In genomic region chrX:40094041-40094899, GRCh38 we compare ENCODE assay signal across 8 cellular contexts. TPM values are rescaled to one million over a fixed set of nuclear protein-coding genes. Genes with fewer than 3 reads are reported as not detected.
DNase-seq lines count a peak whose midpoint lies in the region; ATAC-seq and TF ChIP-seq lines count a peak whose summit lies in the region.

No MANE protein-coding gene starts in this region.

- H3K27me3 ChIP-seq in CD4-positive, alpha-beta memory T cell (ENCODE audit: insufficient read depth, low read length): no peaks in the 10 kb centered on the region
- H3K27me3 ChIP-seq in MM.1S (replicated peaks; ENCODE audit: insufficient read depth, low read length) (no peaks in the 10 kb centered on the region), prostate gland (replicated peaks; ENCODE audit: insufficient read depth) (no peaks in the 10 kb centered on the region)

- H3K4me1 Mint-ChIP-seq in CD4-positive, alpha-beta memory T cell: peaks cover 22 to 49% (median 34%) of the 10 kb centered on the region in 4 donors
- H3K4me1 Mint-ChIP-seq in activated naive CD4-positive, alpha-beta T cell treated with anti-CD3 and anti-CD28 coated beads, Interleukin-2, amount 10 ng/mL, durations not matched to agents 7 days and 5 days: peaks cover 34% of the 10 kb centered on the region

- POLR2A ChIA-PET in CD4-positive, alpha-beta memory T cell (lab: Charles Lee; ENCODE audit: partially characterized antibody): interaction anchor here (0.7 to 14.3 kb wide), 11 partner anchors 9 to 80 kb away, joined by 3 to 323 read pairs (median 5); no protein-coding TSS in a partner anchor

- TF ChIP-seq POLR2A in prostate gland (IDR thresholded peaks at IDR 0.05): no peak

- ATAC-seq in left cardiac atrium (peak; percentile 24 to 31), HG03432 (IDR thresholded peaks at IDR 0.05; ENCODE audit: unreplicated experiment) (no peak), HG03378 (IDR thresholded peaks at IDR 0.05; ENCODE audit: unreplicated experiment) (no peak)
- no peak for ATAC-seq in activated CD4-positive, CD25-positive, alpha-beta regulatory T cell treated with anti-CD3 and anti-CD28 coated beads, Interleukin-2, amount 50 U/mL, for 24 hours

- H3F3A ChIP-seq in MM.1S (ENCODE audit: insufficient read depth, low read length): peaks cover 7% of the 10 kb centered on the region; the same call in 1 of the 2 replicates

- TF ChIP-seq CTCF in MM.1S (IDR thresholded peaks at IDR 0.05; ENCODE audit: low read length) (no peak), prostate gland (IDR thresholded peaks at IDR 0.05) (no peak)

- no peaks in the 10 kb centered on the region for H3K9me3 ChIP-seq in CD4-positive, alpha-beta memory T cell (ENCODE audit: control insufficient read depth in 1 of 2, low read length in 2 of 2)
- H3K9me3 ChIP-seq in MM.1S (replicated peaks; ENCODE audit: insufficient read depth, low read length) (no peaks in the 10 kb centered on the region), prostate gland (no peaks in the 10 kb centered on the region)

- WGBS in prostate gland: under 1% methylated on average over 40 of the region's 76 CpGs

- no peak overlapping the region for H2AFZ ChIP-seq in MM.1S (ENCODE audit: low read length)

- peak overlapping the region; percentile 47 for H3K4me2 ChIP-seq in MM.1S (ENCODE audit: low read depth, low read length)

- H3K27ac Mint-ChIP-seq in CD4-positive, alpha-beta memory T cell: peak overlapping the region in 4 of 7 donors; percentile 4 to 96 (median 79)
- peak overlapping the region; percentile 83 for H3K27ac Mint-ChIP-seq in activated naive CD4-positive, alpha-beta T cell treated with anti-CD3 and anti-CD28 coated beads, Interleukin-2, amount 10 ng/mL, durations not matched to agents 7 days and 5 days

- peak overlapping the region; percentile 63 for H3K27ac ChIP-seq in CD4-positive, alpha-beta memory T cell (ENCODE audit: low read depth, low read length)
- H3K27ac ChIP-seq in MM.1S (ENCODE audit: low read length) (peak overlapping the region; percentile 70; the same call in 1 of the 2 replicates), prostate gland (peak overlapping the region; percentile 86 to 92)

- peaks cover 0 to 10% of the 10 kb centered on the region in 2 donors for H3K36me3 Mint-ChIP-seq in CD4-positive, alpha-beta memory T cell
- H3K36me3 Mint-ChIP-seq in activated naive CD4-positive, alpha-beta T cell treated with anti-CD3 and anti-CD28 coated beads, Interleukin-2, amount 10 ng/mL, durations not matched to agents 7 days and 5 days: peaks cover 21% of the 10 kb centered on the region

- peak overlapping the region; percentile 72 for H3K9ac ChIP-seq in MM.1S (ENCODE audit: low read length)

- CTCF ChIA-PET in CD4-positive, alpha-beta memory T cell (lab: Charles Lee; ENCODE audit: partially characterized antibody): interaction anchor here (0.6 to 1.5 kb wide), 3 partner anchors 12 to 74 kb away, joined by 3 read pairs; no protein-coding TSS in a partner anchor
- CTCF ChIA-PET in activated naive CD4-positive, alpha-beta T cell treated with anti-CD3 and anti-CD28 coated beads, Interleukin-2, amount 10 ng/mL, durations not matched to agents 7 days and 5 days (lab: Charles Lee): interaction anchor here (1.0 to 1.2 kb wide), 2 partner anchors 174 to 364 kb away, joined by 3 to 4 read pairs; no protein-coding TSS in a partner anchor

- H3K4me3 Mint-ChIP-seq in CD4-positive, alpha-beta memory T cell: peak overlapping the region; percentile 84 to 97 (median 92)
- peak overlapping the region; percentile 81 for H3K4me3 Mint-ChIP-seq in activated naive CD4-positive, alpha-beta T cell treated with anti-CD3 and anti-CD28 coated beads, Interleukin-2, amount 10 ng/mL, durations not matched to agents 7 days and 5 days

- no peaks in the 10 kb centered on the region for H3K9me2 ChIP-seq in MM.1S (replicated peaks; ENCODE audit: insufficient read depth, low read length)

- H3K36me3 ChIP-seq in CD4-positive, alpha-beta memory T cell (ENCODE audit: insufficient read depth, low read length): no peaks in the 10 kb centered on the region
- H3K36me3 ChIP-seq in MM.1S (replicated peaks; ENCODE audit: insufficient read depth, low read length) (no peaks in the 10 kb centered on the region), prostate gland (no peaks in the 10 kb centered on the region)

- no peaks in the 10 kb centered on the region for H3K27me3 Mint-ChIP-seq in CD4-positive, alpha-beta memory T cell
- H3K27me3 Mint-ChIP-seq in activated naive CD4-positive, alpha-beta T cell treated with anti-CD3 and anti-CD28 coated beads, Interleukin-2, amount 10 ng/mL, durations not matched to agents 7 days and 5 days: no peaks in the 10 kb centered on the region

- peaks cover 0 to 6% (median 0%) of the 10 kb centered on the region in 8 donors for H3K9me3 Mint-ChIP-seq in CD4-positive, alpha-beta memory T cell
- H3K9me3 Mint-ChIP-seq in activated naive CD4-positive, alpha-beta T cell treated with anti-CD3 and anti-CD28 coated beads, Interleukin-2, amount 10 ng/mL, durations not matched to agents 7 days and 5 days: no peaks in the 10 kb centered on the region

- peaks cover 37% of the 10 kb centered on the region for H3K4me1 ChIP-seq in CD4-positive, alpha-beta memory T cell (ENCODE audit: insufficient read depth, low read length)
- H3K4me1 ChIP-seq in MM.1S (ENCODE audit: low read length) (no peaks in the 10 kb centered on the region), prostate gland (replicated peaks) (no peaks in the 10 kb centered on the region)

- H3K79me2 ChIP-seq in MM.1S (ENCODE audit: low read length): peaks cover 79% of the 10 kb centered on the region

- intact Hi-C loops in CD4-positive, alpha-beta memory T cell (cut with micrococcal nuclease): no loop called here
- intact Hi-C loops in left cardiac atrium (cut with DNase I) (loop anchor here in 1 of 2 donors (10.0 kb wide), 3 partner anchors 171 to 359 kb away; no protein-coding TSS in a partner anchor), prostate gland (cut with DNase I) (no loop called here)

- H3K4me3 ChIP-seq in CD4-positive, alpha-beta memory T cell (ENCODE audit: low read length in 2 of 2): peak overlapping the region in 1 of 2 donors; percentile 51
- H3K4me3 ChIP-seq in MM.1S (ENCODE audit: low read length) (peak overlapping the region; percentile 73), prostate gland (peak overlapping the region; percentile 63 to 65)

- peak in 2 of 5 donors; percentile 32 to 57 for DNase-seq in CD4-positive, alpha-beta memory T cell
- DNase-seq in MM.1S (peak; percentile 47), left cardiac atrium (peak; percentile 71), prostate gland (ENCODE audit: low spot score) (peak; percentile 46)
- DNase-seq in activated naive CD4-positive, alpha-beta T cell treated with anti-CD3 and anti-CD28 coated beads, Interleukin-2, amount 10 ng/mL, durations not matched to agents 7 days and 5 days: peak; percentile 64

- peaks cover 45% of the 10 kb centered on the region for H4K20me1 ChIP-seq in MM.1S (ENCODE audit: insufficient read depth, low read length)

RNA-seq across cellular contexts. Expression of gene BCOR, which starts 3.5 kb away (rescaled TPM):
- 10 to 100 TPM; 47.1 to 48.7 TPM for total RNA-seq in CD4-positive, alpha-beta memory T cell
- polyA plus RNA-seq in CD4-positive, alpha-beta memory T cell: 1 to 10 TPM; 1.9 to 7.0 TPM
- total RNA-seq in left cardiac atrium: 10 to 100 TPM; 10.8 to 21.6 TPM
- total RNA-seq in prostate gland: 10 to 100 TPM; 56.2 to 70.8 TPM

Comparison
In these comparisons a context has a peak if more than half of its experiments do, and no peak if none do; other contexts are left out.
1. ATAC-seq: peak in left cardiac atrium (2 of 2); none in activated CD4-positive, CD25-positive, alpha-beta regulatory T cell treated with anti-CD3 and anti-CD28 coated beads, Interleukin-2, amount 50 U/mL, for 24 hours (0 of 2), HG03432 (single experiment) and HG03378 (single experiment).
2. Peak in every context shown above with its lines, with median percentiles within 50 percentile points of each other: H3K27ac ChIP-seq.